8 cellular contexts compared by ENCODE assay signal in the genomic region with DNA sequence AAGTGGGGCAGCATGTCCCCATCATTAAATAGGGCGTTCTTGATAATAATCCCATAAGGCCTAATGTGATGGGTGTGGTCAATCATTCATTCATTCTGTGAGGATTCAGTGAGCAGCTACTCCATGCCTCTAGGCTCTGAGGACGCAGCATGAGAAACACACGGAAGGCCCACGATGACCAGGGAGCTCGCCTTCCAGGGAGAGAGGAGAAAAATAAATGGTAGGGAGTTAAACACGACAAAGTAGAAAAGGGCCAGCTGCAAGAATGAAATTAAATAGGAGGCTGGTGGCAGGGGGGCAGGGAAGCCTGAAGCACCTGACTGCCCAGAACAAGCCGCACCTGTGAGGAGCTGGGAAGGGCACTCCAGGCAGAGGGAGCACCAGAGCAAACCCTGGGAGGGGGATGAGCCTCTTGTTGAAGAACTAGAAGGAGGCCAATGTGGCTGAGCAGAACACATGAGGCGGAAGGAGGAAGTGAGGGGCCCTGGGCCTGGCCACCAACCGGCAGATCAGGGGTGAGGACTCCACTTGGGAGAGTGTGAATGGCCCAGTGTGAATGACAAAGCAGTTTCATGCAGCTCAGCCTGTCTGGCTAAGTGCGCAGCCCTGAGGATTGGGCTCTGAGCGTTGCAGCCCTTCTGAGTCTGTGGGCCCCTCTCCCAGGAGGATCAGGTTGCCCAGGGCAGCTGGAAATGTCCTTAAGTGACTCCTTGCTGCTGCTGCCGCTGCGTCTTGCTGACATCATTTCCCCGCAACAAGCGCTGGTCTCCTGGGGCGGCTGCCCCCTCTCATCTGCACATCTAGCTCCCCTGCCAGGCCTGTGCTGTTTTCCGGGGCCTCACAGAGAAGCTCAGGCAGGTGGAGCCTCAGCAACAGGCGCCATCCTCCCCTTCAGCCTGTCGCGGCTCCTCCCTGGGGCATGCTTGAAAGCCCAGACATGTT.
A peak's percentile ranks its signal among the peaks of the same experiment; 100 is the strongest.
DNase-seq lines count a peak whose midpoint lies in the region.

No MANE protein-coding gene starts in this region.

- H3K27ac Mint-ChIP-seq in activated CD4-positive, alpha-beta T cell treated with anti-CD3 and anti-CD28 coated beads, Interleukin-2, amount 10 ng/mL, durations not matched to agents 24 days and 14 days, result peak overlapping the region; percentile 88
- H3K27ac Mint-ChIP-seq in activated naive CD4-positive, alpha-beta T cell treated with anti-CD3 and anti-CD28 coated beads, Interleukin-2, amount 50 U/mL, for 24 hours, result peak overlapping the region; percentile 92

- no peaks in the 10 kb centered on the region for H3K36me3 Mint-ChIP-seq in activated CD4-positive, alpha-beta T cell treated with anti-CD3 and anti-CD28 coated beads, Interleukin-2, amount 10 ng/mL, durations not matched to agents 24 days and 14 days (ENCODE audit: low read depth)
- no peaks in the 10 kb centered on the region for H3K36me3 Mint-ChIP-seq in activated naive CD4-positive, alpha-beta T cell treated with anti-CD3 and anti-CD28 coated beads, Interleukin-2, amount 50 U/mL, for 24 hours

- H3K4me1 Mint-ChIP-seq in activated CD4-positive, alpha-beta T cell treated with anti-CD3 and anti-CD28 coated beads, Interleukin-2, amount 10 ng/mL, durations not matched to agents 24 days and 14 days, result peaks cover 34% of the 10 kb centered on the region
- peaks cover 57% of the 10 kb centered on the region for H3K4me1 Mint-ChIP-seq in activated naive CD4-positive, alpha-beta T cell treated with anti-CD3 and anti-CD28 coated beads, Interleukin-2, amount 50 U/mL, for 24 hours

- intact Hi-C loops in activated CD4-positive, alpha-beta T cell treated with anti-CD3 and anti-CD28 coated beads, Interleukin-2, amount 10 ng/mL, durations not matched to agents 24 days and 14 days (cut with micrococcal nuclease), result loop anchor here (1.0 to 5.0 kb wide), 2 partner anchors 205 to 1169 kb away; no protein-coding TSS in a partner anchor

- peak overlapping the region; percentile 76 for H3K4me3 Mint-ChIP-seq in activated CD4-positive, alpha-beta T cell treated with anti-CD3 and anti-CD28 coated beads, Interleukin-2, amount 10 ng/mL, durations not matched to agents 24 days and 14 days
- H3K4me3 Mint-ChIP-seq in activated naive CD4-positive, alpha-beta T cell treated with anti-CD3 and anti-CD28 coated beads, Interleukin-2, amount 50 U/mL, for 24 hours, result peak overlapping the region; percentile 71

- H3K27me3 Mint-ChIP-seq in activated CD4-positive, alpha-beta T cell treated with anti-CD3 and anti-CD28 coated beads, Interleukin-2, amount 10 ng/mL, durations not matched to agents 24 days and 14 days, result no peaks in the 10 kb centered on the region
- no peaks in the 10 kb centered on the region for H3K27me3 Mint-ChIP-seq in activated naive CD4-positive, alpha-beta T cell treated with anti-CD3 and anti-CD28 coated beads, Interleukin-2, amount 50 U/mL, for 24 hours

- no peaks in the 10 kb centered on the region for H3K9me3 Mint-ChIP-seq in activated CD4-positive, alpha-beta T cell treated with anti-CD3 and anti-CD28 coated beads, Interleukin-2, amount 10 ng/mL, durations not matched to agents 24 days and 14 days
- no peaks in the 10 kb centered on the region for H3K9me3 Mint-ChIP-seq in activated naive CD4-positive, alpha-beta T cell treated with anti-CD3 and anti-CD28 coated beads, Interleukin-2, amount 50 U/mL, for 24 hours

- peak; percentile 67 for DNase-seq in activated CD4-positive, alpha-beta T cell treated with anti-CD3 and anti-CD28 coated beads, Interleukin-2, amount 10 ng/mL, durations not matched to agents 24 days and 14 days
- no peak for DNase-seq in activated CD4-positive, alpha-beta T cell treated with anti-CD3 and anti-CD28 coated beads, Interleukin-2, amount 50 U/mL, for 4 hours
- DNase-seq in NCI-H82 (lab: John Stamatoyannopoulos, UW), result peak; percentile 92
- peak; percentile 53 for DNase-seq in iPS-NIHi7 (ENCODE audit: extremely low spot score)
- peak; percentile 8 for DNase-seq in stimulated activated CD8-positive, alpha-beta memory T cell treated with anti-CD3 and anti-CD28 coated beads, Interleukin-12 subunit alpha, Interleukin-12 subunit beta, amount 100 ng/mL, for 4 hours (ENCODE audit: low read depth)
- no peak for DNase-seq in SW480 (ENCODE audit: low spot score)
- DNase-seq in T-helper 9 cell, result no peak

Comparison
In these comparisons a context has a peak if more than half of its experiments do, and no peak if none do; other contexts are left out.
1. DNase-seq: peak in activated CD4-positive, alpha-beta T cell treated with anti-CD3 and anti-CD28 coated beads, Interleukin-2, amount 10 ng/mL, durations not matched to agents 24 days and 14 days (single experiment), NCI-H82 (single experiment), iPS-NIHi7 (single experiment) and stimulated activated CD8-positive, alpha-beta memory T cell treated with anti-CD3 and anti-CD28 coated beads, Interleukin-12 subunit alpha, Interleukin-12 subunit beta, amount 100 ng/mL, for 4 hours (single experiment); none in activated CD4-positive, alpha-beta T cell treated with anti-CD3 and anti-CD28 coated beads, Interleukin-2, amount 50 U/mL, for 4 hours (0 of 2), SW480 (single experiment) and T-helper 9 cell (single experiment).